ENCODE assay signal across 1 cellular context in the genomic region with DNA sequence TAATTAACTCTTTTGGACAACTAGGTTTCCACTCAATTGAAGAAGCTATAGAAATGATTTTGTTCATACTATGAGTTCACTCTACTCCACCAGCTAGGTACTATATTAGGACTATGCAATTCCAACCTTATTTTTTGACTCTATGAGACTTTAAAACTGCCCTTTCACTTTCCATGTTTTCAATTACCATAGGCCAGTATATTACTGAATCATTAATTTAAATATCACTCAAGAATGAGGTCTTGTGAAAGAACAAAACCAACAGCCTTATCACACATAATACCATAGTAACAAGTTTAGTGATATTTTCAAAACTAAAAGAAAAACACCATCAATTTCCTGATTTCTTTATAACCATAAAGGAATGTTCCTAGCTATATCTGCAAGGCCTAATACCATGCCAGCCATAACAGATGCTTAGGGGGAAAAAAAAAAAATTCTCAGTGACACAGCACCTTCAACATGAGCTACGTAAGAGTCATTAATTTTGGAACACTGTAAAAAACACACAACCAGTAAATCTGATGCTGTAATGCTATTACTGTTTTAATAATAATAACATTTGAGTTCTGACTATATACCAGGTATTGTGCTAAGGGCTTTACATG.
TF ChIP-seq lines count a peak whose summit lies in the region.

No MANE protein-coding gene starts in this region.

TF ChIP-seq in endothelial cell of umbilical vein, 7 proteins besides CTCF, POLR2A, EP300 and RAD21:
- no peak for TF ChIP-seq EZH2 (IDR thresholded peaks at IDR 0.05; ENCODE audit: borderline replicate concordance, low read depth, low read length, severe bottlenecking)
- TF ChIP-seq, protein P1, sequence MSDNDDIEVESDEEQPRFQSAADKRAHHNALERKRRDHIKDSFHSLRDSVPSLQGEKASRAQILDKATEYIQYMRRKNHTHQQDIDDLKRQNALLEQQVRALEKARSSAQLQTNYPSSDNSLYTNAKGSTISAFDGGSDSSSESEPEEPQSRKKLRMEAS (IDR thresholded peaks at IDR 0.05; ENCODE audit: insufficient read depth, insufficient read length), result no peak
- no peak for TF ChIP-seq FOS (IDR thresholded peaks at IDR 0.05; ENCODE audit: borderline replicate concordance, insufficient read depth, low read length)
- no peak for TF ChIP-seq JUN (IDR thresholded peaks at IDR 0.05; ENCODE audit: borderline replicate concordance, insufficient read depth, insufficient read length, low read depth)
- TF ChIP-seq GATA2 (IDR thresholded peaks at IDR 0.05; ENCODE audit: insufficient read depth, insufficient read length, low read depth, low read length), result no peak
- no peak for TF ChIP-seq POLR2AphosphoS5 (IDR thresholded peaks at IDR 0.05; ENCODE audit: insufficient read depth, low read depth, low read length)
- no peak for TF ChIP-seq MYC (IDR thresholded peaks at IDR 0.05; ENCODE audit: low read depth, low read length)
